8 cellular contexts compared by ENCODE assay signal in the genomic region with DNA sequence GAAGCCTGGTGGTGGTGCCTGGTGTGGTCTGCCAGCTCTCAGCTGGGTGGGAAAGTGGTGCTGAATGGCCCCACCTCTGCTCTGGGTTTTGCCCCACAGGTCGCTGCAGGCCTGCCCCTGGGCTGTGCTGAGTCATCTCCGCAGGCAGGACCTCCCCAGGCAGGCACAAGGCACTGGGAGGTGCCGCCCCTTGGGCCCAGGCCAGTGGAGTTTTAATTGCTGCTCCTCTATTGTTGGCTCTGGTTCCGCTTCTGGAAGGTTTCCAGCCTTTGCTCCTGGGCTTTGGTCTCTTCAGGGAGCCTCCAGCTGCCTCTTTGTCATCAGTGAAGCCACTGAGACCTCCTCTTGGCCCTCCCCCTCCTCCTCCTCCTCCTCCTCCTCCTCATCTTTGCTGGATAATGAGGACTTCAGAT.
A peak's percentile ranks its signal among the peaks of the same experiment; 100 is the strongest.
DNase-seq lines count a peak whose midpoint lies in the region; ATAC-seq and TF ChIP-seq lines count a peak whose summit lies in the region.

No MANE protein-coding gene starts in this region.

- H3K36me3 ChIP-seq in BJ (ENCODE audit: control insufficient read depth, insufficient read depth, low read length), result no peaks in the 10 kb centered on the region
- no peaks in the 10 kb centered on the region for H3K36me3 ChIP-seq in WERI-Rb-1

- H3K9me3 ChIP-seq in WERI-Rb-1 (ENCODE audit: severe bottlenecking), result no peaks in the 10 kb centered on the region

- CTCF ChIA-PET in BJ (lab: Yijun Ruan, JAX), result no interaction called here
- CTCF ChIA-PET in HEK293T (lab: Yijun Ruan, JAX), result no interaction called here

- ATAC-seq in esophagus mucosa (peak; percentile 90), HG03159 (IDR thresholded peaks at IDR 0.05; ENCODE audit: unreplicated experiment) (no peak), GM21423 (IDR thresholded peaks at IDR 0.05; ENCODE audit: unreplicated experiment) (no peak)

- POLR2A ChIA-PET in BJ (lab: Charles Lee) (no interaction called here), HEK293T (lab: Yijun Ruan, JAX) (interaction anchor here (0.6 kb wide), 1 partner anchor 8 kb away, joined by 3 read pairs; no protein-coding TSS in a partner anchor)

- no peak overlapping the region for H3K4me3 ChIP-seq in BJ (ENCODE audit: low read depth, low read length)
- H3K4me3 ChIP-seq in WERI-Rb-1 (ENCODE audit: low read depth, low read length), result no peak overlapping the region

- H3K27ac ChIP-seq in WERI-Rb-1, result no peak overlapping the region

- H3K27me3 ChIP-seq in BJ (ENCODE audit: control insufficient read depth, insufficient read depth, low read length) (no peaks in the 10 kb centered on the region), WERI-Rb-1 (ENCODE audit: insufficient read depth, low read depth, severe bottlenecking) (peaks cover 11% of the 10 kb centered on the region)

- no peak for TF ChIP-seq CTCF in BJ (IDR thresholded peaks at IDR 0.05; ENCODE audit: insufficient read depth, low read depth, low read length)
- TF ChIP-seq CTCF in WERI-Rb-1 (IDR thresholded peaks at IDR 0.05; ENCODE audit: low read depth, low read length), result no peak

- DNase-seq in BJ (ENCODE audit: low read depth) (peak; percentile 8), HEK293T (ENCODE audit: extremely low spot score) (peak; percentile 28), NCI-H748 (lab: John Stamatoyannopoulos, UW; ENCODE audit: unreplicated experiment) (peak; percentile 78), retina (peak; percentile 81), WERI-Rb-1 (no peak)

TF ChIP-seq in HEK293T, 16 proteins besides CTCF, POLR2A, EP300 and RAD21:
- TF ChIP-seq FOXA1 (IDR thresholded peaks at IDR 0.05) (no peak), CTBP1 (IDR thresholded peaks at IDR 0.05; ENCODE audit: borderline replicate concordance) (no peak), ARNT (IDR thresholded peaks at IDR 0.05) (no peak), LEF1 (IDR thresholded peaks at IDR 0.05; ENCODE audit: borderline replicate concordance) (no peak), HDGF (IDR thresholded peaks at IDR 0.05; ENCODE audit: borderline replicate concordance) (no peak), ZNF384 (IDR thresholded peaks at IDR 0.05) (no peak), SP1 (IDR thresholded peaks at IDR 0.05) (no peak), ELF4 (IDR thresholded peaks at IDR 0.05) (no peak), FOXK2 (IDR thresholded peaks at IDR 0.05) (no peak), SUZ12 (IDR thresholded peaks at IDR 0.05) (no peak), TARDBP (IDR thresholded peaks at IDR 0.05) (no peak), NFRKB (IDR thresholded peaks at IDR 0.05) (no peak), BHLHE40 (IDR thresholded peaks at IDR 0.05; ENCODE audit: borderline replicate concordance) (no peak), FOXM1 (IDR thresholded peaks at IDR 0.05; ENCODE audit: borderline replicate concordance) (no peak), L3MBTL2 (conservative IDR thresholded peaks at IDR 0.05) (no peak)
- TF ChIP-seq, protein P1, sequence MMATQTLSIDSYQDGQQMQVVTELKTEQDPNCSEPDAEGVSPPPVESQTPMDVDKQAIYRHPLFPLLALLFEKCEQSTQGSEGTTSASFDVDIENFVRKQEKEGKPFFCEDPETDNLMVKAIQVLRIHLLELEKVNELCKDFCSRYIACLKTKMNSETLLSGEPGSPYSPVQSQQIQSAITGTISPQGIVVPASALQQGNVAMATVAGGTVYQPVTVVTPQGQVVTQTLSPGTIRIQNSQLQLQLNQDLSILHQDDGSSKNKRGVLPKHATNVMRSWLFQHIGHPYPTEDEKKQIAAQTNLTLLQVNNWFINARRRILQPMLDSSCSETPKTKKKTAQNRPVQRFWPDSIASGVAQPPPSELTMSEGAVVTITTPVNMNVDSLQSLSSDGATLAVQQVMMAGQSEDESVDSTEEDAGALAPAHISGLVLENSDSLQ (IDR thresholded peaks at IDR 0.05), result no peak
